Comparison of ENCODE assay signal across 22 cellular contexts in genomic region chr1:182444497-182444896, GRCh38. TPM values are rescaled to one million over a fixed set of nuclear protein-coding genes. Genes with fewer than 3 reads are reported as not detected.
DNase-seq lines count a peak whose midpoint lies in the region; ATAC-seq, FAIRE-seq and TF ChIP-seq lines count a peak whose summit lies in the region.
"Had no signal": no experiment of that assay in that cellular context is flagged by ENCODE, and none has a peak within 500 bp of the region (broad histone marks: within the 10 kb centered on the region; RNA-seq: fewer than 3 reads in every experiment).

No MANE protein-coding gene starts in this region.

- FAIRE-seq in bronchial epithelial cell (lab: Jason Lieb, UNC) = no peak
- FAIRE-seq: G401.6, islet of Langerhans, RCC 7860 had no signal

- H3F3A ChIP-seq in MM.1S (ENCODE audit: insufficient read depth, low read length) = no peaks in the 10 kb centered on the region

- no peaks in the 10 kb centered on the region for H3K9me2 ChIP-seq in MM.1S (replicated peaks; ENCODE audit: insufficient read depth, low read length)
- H3K9me2 ChIP-seq: SK-N-SH had no signal

- H3K4me1 ChIP-seq in A673 (ENCODE audit: insufficient read depth, low read length, poor library complexity, severe bottlenecking) (no peaks in the 10 kb centered on the region), MM.1S (ENCODE audit: low read length) (no peaks in the 10 kb centered on the region)
- H3K4me1 ChIP-seq: prostate gland, testis had no signal

- no peak for ATAC-seq in GM19023 (IDR thresholded peaks at IDR 0.05; ENCODE audit: unreplicated experiment)
- ATAC-seq in activated T-helper 17 cell treated with anti-CD3 and anti-CD28 coated beads, Interleukin-2, amount 50 U/mL, for 72 hours (replicated peaks) = no peak
- ATAC-seq: esophagus mucosa had no signal

- H3K4me3 ChIP-seq in A673 (ENCODE audit: low read depth, low read length, poor library complexity, severe bottlenecking) = no peak overlapping the region
- H3K4me3 ChIP-seq in MM.1S (ENCODE audit: low read length) = no peak overlapping the region
- no peak overlapping the region for H3K4me3 ChIP-seq in bronchial epithelial cell (ENCODE audit: low read depth, low read length)
- H3K4me3 ChIP-seq: prostate gland, testis had no signal

- no peaks in the 10 kb centered on the region for H3K79me2 ChIP-seq in MM.1S (ENCODE audit: low read length)

- DNase-seq in A673 (ENCODE audit: low spot score) = no peak
- no peak for DNase-seq in GM10266 (ENCODE audit: extremely low spot score)
- DNase-seq in MM.1S = no peak
- no peak for DNase-seq in bronchial epithelial cell (ENCODE audit: low read depth)
- no peak for DNase-seq in NCI-H510A (lab: John Stamatoyannopoulos, UW)
- DNase-seq in stimulated activated CD4-positive, alpha-beta T cell treated with anti-CD3 and anti-CD28 coated beads, Interleukin-15, amount 100 ng/mL, for 24 hours = no peak
- DNase-seq: activated CD4-positive, alpha-beta T cell treated with anti-CD3 and anti-CD28 coated beads, Interleukin-2, amount 10 ng/mL, durations not matched to agents 24 days and 14 days; activated naive CD4-positive, alpha-beta T cell treated with anti-CD3 and anti-CD28 coated beads, Interleukin-2, amount 50 U/mL, for 16 hours; dermis blood vessel endothelial cell; head of caudate nucleus; NCI-H1092 treated with DMSO at 0.1 percent for 48 hours; SK-N-SH; testis had no signal

- H3K9me3 ChIP-seq in A673 (ENCODE audit: low read depth, low read length, poor library complexity, severe bottlenecking) (no peaks in the 10 kb centered on the region), MM.1S (replicated peaks; ENCODE audit: insufficient read depth, low read length) (no peaks in the 10 kb centered on the region)
- H3K9me3 ChIP-seq: prostate gland, SK-N-SH, testis had no signal

- H3K36me3 Mint-ChIP-seq in activated T-helper 17 cell treated with anti-CD3 and anti-CD28 coated beads, Interleukin-2, amount 50 U/mL, for 72 hours (ENCODE audit: low read depth) = no peaks in the 10 kb centered on the region
- H3K36me3 Mint-ChIP-seq: memory B cell; natural killer cell treated with Interleukin-12 subunit alpha and Interleukin-12 subunit beta and Interleukin-15 and Interleukin-18, amount 100 ng/mL, for 72 hours had no signal

- POLR2A ChIA-PET in A673 (lab: Charles Lee; ENCODE audit: low non-redundant PET) = no interaction called here

- no peaks in the 10 kb centered on the region for H3K36me3 ChIP-seq in A673 (ENCODE audit: insufficient read depth, low read length, poor library complexity, severe bottlenecking)
- H3K36me3 ChIP-seq in MM.1S (replicated peaks; ENCODE audit: insufficient read depth, low read length) = no peaks in the 10 kb centered on the region
- no peaks in the 10 kb centered on the region for H3K36me3 ChIP-seq in bronchial epithelial cell (ENCODE audit: control insufficient read depth, insufficient read depth, low read length)
- H3K36me3 ChIP-seq: prostate gland had no signal

- H3K9ac ChIP-seq in MM.1S (ENCODE audit: low read length) = no peak overlapping the region
- H3K9ac ChIP-seq: SK-N-SH had no signal

- no peak overlapping the region for H2AFZ ChIP-seq in MM.1S (ENCODE audit: low read length)

- no peaks in the 10 kb centered on the region for H3K27me3 ChIP-seq in A673 (replicated peaks; ENCODE audit: insufficient read depth, low read depth, low read length, poor library complexity)
- no peaks in the 10 kb centered on the region for H3K27me3 ChIP-seq in MM.1S (replicated peaks; ENCODE audit: insufficient read depth, low read length)
- H3K27me3 ChIP-seq in bronchial epithelial cell (ENCODE audit: control insufficient read depth, insufficient read depth, low read length) = no peaks in the 10 kb centered on the region
- H3K27me3 ChIP-seq: testis had no signal

- no peak overlapping the region for H3K4me2 ChIP-seq in MM.1S (ENCODE audit: low read depth, low read length)
- H3K4me2 ChIP-seq: SK-N-SH had no signal

- no peaks in the 10 kb centered on the region for H4K20me1 ChIP-seq in MM.1S (ENCODE audit: insufficient read depth, low read length)

- no TSS peak for BruUV-seq in A673 (replicated peaks; lab: Mats Ljungman, UMichigan)

- no peak overlapping the region for H3K4me3 Mint-ChIP-seq in activated T-helper 17 cell treated with anti-CD3 and anti-CD28 coated beads, Interleukin-2, amount 50 U/mL, for 72 hours
- H3K4me3 Mint-ChIP-seq: activated CD4-positive, alpha-beta T cell treated with anti-CD3 and anti-CD28 coated beads, Interleukin-2, amount 10 ng/mL, durations not matched to agents 24 days and 14 days; memory B cell; natural killer cell treated with Interleukin-12 subunit alpha and Interleukin-12 subunit beta and Interleukin-15 and Interleukin-18, amount 100 ng/mL, for 72 hours had no signal

- TF ChIP-seq CTCF in A673 (conservative IDR thresholded peaks at IDR 0.05; ENCODE audit: low read depth, low read length) = peak; percentile 20; the same call in 1 of the 2 replicates
- TF ChIP-seq CTCF in GM10266 (IDR thresholded peaks at IDR 0.05; ENCODE audit: control insufficient read depth, insufficient read depth, low read depth, missing control alignments) = peak; percentile 22
- TF ChIP-seq CTCF in MM.1S (IDR thresholded peaks at IDR 0.05; ENCODE audit: low read length) = peak; percentile 21
- TF ChIP-seq CTCF in bronchial epithelial cell (IDR thresholded peaks at IDR 0.05; ENCODE audit: insufficient read depth, low read length, severe bottlenecking) = peak; percentile 32

- H3K27ac ChIP-seq in A673 (ENCODE audit: low read depth, low read length, poor library complexity, severe bottlenecking) = no peak overlapping the region
- no peak overlapping the region for H3K27ac ChIP-seq in MM.1S (ENCODE audit: low read length)
- H3K27ac ChIP-seq: prostate gland, testis had no signal

- H3K27me3 Mint-ChIP-seq in activated T-helper 17 cell treated with anti-CD3 and anti-CD28 coated beads, Interleukin-2, amount 50 U/mL, for 72 hours = peaks cover 4% of the 10 kb centered on the region

- H3K27ac Mint-ChIP-seq in activated T-helper 17 cell treated with anti-CD3 and anti-CD28 coated beads, Interleukin-2, amount 50 U/mL, for 72 hours = no peak overlapping the region
- H3K27ac Mint-ChIP-seq: activated CD4-positive, alpha-beta T cell treated with anti-CD3 and anti-CD28 coated beads, Interleukin-2, amount 10 ng/mL, durations not matched to agents 24 days and 14 days; memory B cell; natural killer cell treated with Interleukin-12 subunit alpha and Interleukin-12 subunit beta and Interleukin-15 and Interleukin-18, amount 100 ng/mL, for 72 hours had no signal

- H3K4me1 Mint-ChIP-seq in activated T-helper 17 cell treated with anti-CD3 and anti-CD28 coated beads, Interleukin-2, amount 50 U/mL, for 72 hours = peaks cover 6% of the 10 kb centered on the region

- H3K9me3 Mint-ChIP-seq in activated T-helper 17 cell treated with anti-CD3 and anti-CD28 coated beads, Interleukin-2, amount 50 U/mL, for 72 hours = no peaks in the 10 kb centered on the region
- H3K9me3 Mint-ChIP-seq: activated CD4-positive, alpha-beta T cell treated with anti-CD3 and anti-CD28 coated beads, Interleukin-2, amount 10 ng/mL, durations not matched to agents 24 days and 14 days; memory B cell; natural killer cell treated with Interleukin-12 subunit alpha and Interleukin-12 subunit beta and Interleukin-15 and Interleukin-18, amount 100 ng/mL, for 72 hours had no signal

- intact Hi-C loops in A673 (cut with micrococcal nuclease; ENCODE audit: unreplicated experiment) = no loop called here

- CTCF ChIA-PET in A673 (lab: Charles Lee) = interaction anchor here (0.9 kb wide), 1 partner anchor 151 kb away, joined by 4 read pairs; no protein-coding TSS in a partner anchor

RNA-seq across cellular contexts. Expression of gene RGSL1, which starts 5.4 kb away (rescaled TPM):
- total RNA-seq in A673 (2021) = not detected in 2 replicates
- total RNA-seq in bronchial epithelial cell = not detected in 2 replicates
- total RNA-seq in activated T-helper 17 cell treated with anti-CD3 and anti-CD28 coated beads, Interleukin-2, amount 50 U/mL, for 72 hours = not detected
- total RNA-seq: activated CD4-positive, alpha-beta T cell treated with anti-CD3 and anti-CD28 coated beads, Interleukin-2, amount 10 ng/mL, durations not matched to agents 24 days and 14 days; dermis blood vessel endothelial cell; esophagus mucosa; natural killer cell treated with Interleukin-12 subunit alpha and Interleukin-12 subunit beta and Interleukin-15 and Interleukin-18, amount 100 ng/mL, for 72 hours had no signal

RNA-seq across cellular contexts. Expression of gene TEDDM1, which starts 44.0 kb away (rescaled TPM):
- total RNA-seq in A673 (2021) (not detected in 2 replicates), bronchial epithelial cell (not detected in 2 replicates)
- not detected for total RNA-seq in activated T-helper 17 cell treated with anti-CD3 and anti-CD28 coated beads, Interleukin-2, amount 50 U/mL, for 72 hours
- total RNA-seq: activated CD4-positive, alpha-beta T cell treated with anti-CD3 and anti-CD28 coated beads, Interleukin-2, amount 10 ng/mL, durations not matched to agents 24 days and 14 days; dermis blood vessel endothelial cell; esophagus mucosa; natural killer cell treated with Interleukin-12 subunit alpha and Interleukin-12 subunit beta and Interleukin-15 and Interleukin-18, amount 100 ng/mL, for 72 hours; prostate gland; testis had no signal

RNA-seq across cellular contexts. Expression of gene GLUL, which starts 52.9 kb away (rescaled TPM):
- 260 and 266 TPM in 2 replicates for total RNA-seq in A673 (2021)
- total RNA-seq in bronchial epithelial cell = 344 and 510 TPM in 2 replicates
- total RNA-seq in activated T-helper 17 cell treated with anti-CD3 and anti-CD28 coated beads, Interleukin-2, amount 50 U/mL, for 72 hours = 100 to 1,000 TPM; 159 to 236 TPM
